ENCODE assay signal across 8 cellular contexts in genomic region chr3:32177702-32178198, GRCh38.
DNase-seq lines count a peak whose midpoint lies in the region; ATAC-seq and TF ChIP-seq lines count a peak whose summit lies in the region.

No MANE protein-coding gene starts in this region.

- no peaks in the 10 kb centered on the region for H3K9me3 Mint-ChIP-seq in progenitor cell of endocrine pancreas (ENCODE audit: low read depth)

- H3K4me1 Mint-ChIP-seq in progenitor cell of endocrine pancreas (ENCODE audit: low read depth), result peaks cover 11% of the 10 kb centered on the region

- H3K27me3 Mint-ChIP-seq in progenitor cell of endocrine pancreas, result no peaks in the 10 kb centered on the region

- H3K27ac ChIP-seq in C4-2B, result no peak overlapping the region

- H3K4me3 Mint-ChIP-seq in progenitor cell of endocrine pancreas (ENCODE audit: low read depth), result no peak overlapping the region

- peak; percentile 68 for DNase-seq in HS-27A (ENCODE audit: low read depth)
- peak; percentile 19 for DNase-seq in OCI-M2 (lab: John Stamatoyannopoulos, UW; ENCODE audit: unreplicated experiment)
- peak; percentile 8 for DNase-seq in activated T-helper 1 cell treated with Interleukin-2 at 50 U/mL for 16 hours (ENCODE audit: low read depth)
- peak; percentile 85 for DNase-seq in foreskin melanocyte
- DNase-seq in progenitor cell of endocrine pancreas (ENCODE audit: low spot score, unreplicated experiment), result peak; percentile 47
- DNase-seq in DMS79 (lab: John Stamatoyannopoulos, UW), result no peak

- ATAC-seq in GM19372 (IDR thresholded peaks at IDR 0.05; ENCODE audit: low read depth, unreplicated experiment), result peak; percentile 65

- TF ChIP-seq CTCF in C4-2B (conservative IDR thresholded peaks at IDR 0.05) (peak; percentile 90), progenitor cell of endocrine pancreas (IDR thresholded peaks at IDR 0.05; ENCODE audit: unreplicated experiment) (peak; percentile 74)

- H3K36me3 Mint-ChIP-seq in progenitor cell of endocrine pancreas (ENCODE audit: insufficient read depth), result no peaks in the 10 kb centered on the region

- H3K27ac Mint-ChIP-seq in progenitor cell of endocrine pancreas, result no peak overlapping the region
